Comparison of ENCODE assay signal across 8 cellular contexts in the genomic region with DNA sequence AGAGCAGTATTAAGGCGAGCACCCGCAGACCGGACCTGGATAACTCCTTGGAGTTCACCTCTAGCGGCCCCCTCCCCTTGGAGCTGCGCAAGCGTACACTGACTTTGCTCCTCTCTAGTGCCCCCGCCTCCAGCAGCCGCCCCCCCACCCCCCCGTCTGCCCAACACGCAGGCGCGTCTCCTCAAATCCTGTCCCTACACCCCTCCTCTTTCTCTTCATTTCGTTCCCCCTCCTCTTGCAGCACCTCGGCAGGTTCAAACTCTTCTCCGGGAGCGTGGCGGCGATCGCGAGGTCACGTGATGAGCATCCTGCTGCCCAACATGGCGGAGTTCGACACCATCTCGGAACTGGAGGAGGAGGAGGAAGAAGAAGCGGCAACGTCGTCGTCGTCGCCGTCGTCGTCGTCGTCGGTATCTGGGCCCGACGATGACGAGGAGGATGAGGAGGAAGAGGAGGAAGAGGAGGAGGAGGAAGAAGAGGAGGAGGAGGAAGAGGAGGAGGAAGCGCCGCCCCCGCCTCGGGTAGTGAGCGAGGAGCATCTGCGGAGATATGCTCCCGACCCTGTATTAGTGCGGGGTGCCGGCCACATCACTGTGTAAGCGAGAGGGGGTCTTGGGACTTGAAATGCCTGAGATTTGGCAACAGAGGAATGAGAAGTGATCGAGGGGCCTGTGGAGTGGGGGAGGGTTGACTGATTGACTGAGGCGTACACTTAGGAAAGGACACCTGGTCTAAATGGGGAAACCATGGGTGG. TPM values are rescaled to one million over a fixed set of nuclear protein-coding genes. Genes with fewer than 3 reads are reported as not detected.
DNase-seq lines count a peak whose midpoint lies in the region; TF ChIP-seq lines count a peak whose summit lies in the region.

Gene CHIC1 (plus strand): TSS at position 212 of the 754 bp plus-strand sequence. CDS start 88 bp downstream, at position 300.

- in situ Hi-C loops in HAP-1 (cut with MboI; ENCODE audit: low sequenced_read_pairs): no loop called here

- H3K4me1 Mint-ChIP-seq in T-helper 1 cell treated with Interleukin-12 subunit alpha and Interleukin-12 subunit beta and Interleukin-4 antibody, amounts not matched to agents 30 μg/mL and 1 μg/mL, for 36 hours (ENCODE audit: low read depth): peaks cover 7% of the 10 kb centered on the region

- H3K36me3 ChIP-seq in HAP-1 (replicated peaks): peaks cover 3% of the 10 kb centered on the region; the same call in 1 of the 2 replicates
- no peaks in the 10 kb centered on the region for H3K36me3 ChIP-seq in ascending aorta
- no peaks in the 10 kb centered on the region for H3K36me3 ChIP-seq in vagina

- TF ChIP-seq CTCF in ascending aorta (IDR thresholded peaks at IDR 0.05) (no peak), vagina (IDR thresholded peaks at IDR 0.05) (no peak)

- H3K27ac ChIP-seq in ascending aorta: peak within 1 kb of the TSS; percentile 84 to 91
- peak within 1 kb of the TSS; percentile 83 for H3K27ac ChIP-seq in vagina

- H3K27me3 Mint-ChIP-seq in T-helper 1 cell treated with Interleukin-12 subunit alpha and Interleukin-12 subunit beta and Interleukin-4 antibody, amounts not matched to agents 30 μg/mL and 1 μg/mL, for 36 hours (ENCODE audit: low read depth): no peaks in the 10 kb centered on the region

- no peaks in the 10 kb centered on the region for H3K9me3 ChIP-seq in HAP-1
- H3K9me3 ChIP-seq in ascending aorta: no peaks in the 10 kb centered on the region
- no peaks in the 10 kb centered on the region for H3K9me3 ChIP-seq in vagina

- H3K36me3 Mint-ChIP-seq in T-helper 1 cell treated with Interleukin-12 subunit alpha and Interleukin-12 subunit beta and Interleukin-4 antibody, amounts not matched to agents 30 μg/mL and 1 μg/mL, for 36 hours (ENCODE audit: low read depth): no peaks in the 10 kb centered on the region

- DNase-seq in ELR (ENCODE audit: low read depth): peak; percentile 70
- peak; percentile 92 to 93 for DNase-seq in HAP-1 (ENCODE audit: low spot score in 2 of 2)
- peak; percentile 76 for DNase-seq in NCI-H1105 (lab: John Stamatoyannopoulos, UW)
- peak; percentile 9 to 77 for DNase-seq in ascending aorta (ENCODE audit: low spot score in 2 of 2)
- DNase-seq in hepatic stellate cell (ENCODE audit: low spot score): peak; percentile 47
- peak; percentile 45 for DNase-seq in renal cortical epithelial cell (ENCODE audit: low read depth)
- DNase-seq in vagina (ENCODE audit: extremely low spot score in 2 of 2): no peak

- TF ChIP-seq POLR2A in vagina (IDR thresholded peaks at IDR 0.05): no peak

- intact Hi-C loops in ascending aorta (cut with DNase I): loop anchor here (5.0 to 10.0 kb wide), 3 partner anchors 348 to 862 kb away; partner anchors contain the start of genes NAP1L2 and SLC16A2
- intact Hi-C loops in vagina (cut with DNase I): no loop called here

- H3K27me3 ChIP-seq in HAP-1 (ENCODE audit: low read depth) (no peaks in the 10 kb centered on the region), ascending aorta (no peaks in the 10 kb centered on the region), vagina (no peaks in the 10 kb centered on the region)

- H3K4me3 Mint-ChIP-seq in T-helper 1 cell treated with Interleukin-12 subunit alpha and Interleukin-12 subunit beta and Interleukin-4 antibody, amounts not matched to agents 30 μg/mL and 1 μg/mL, for 36 hours: peak within 1 kb of the TSS; percentile 97

- peak within 1 kb of the TSS; percentile 79 for H3K4me3 ChIP-seq in HAP-1
- H3K4me3 ChIP-seq in ascending aorta: peak within 1 kb of the TSS; percentile 51 to 71
- peak within 1 kb of the TSS; percentile 46 to 54 for H3K4me3 ChIP-seq in vagina

- H3K4me1 ChIP-seq in HAP-1 (peaks cover 16% of the 10 kb centered on the region), ascending aorta (no peaks in the 10 kb centered on the region), vagina (no peaks in the 10 kb centered on the region)

- H3K27ac Mint-ChIP-seq in T-helper 1 cell treated with Interleukin-12 subunit alpha and Interleukin-12 subunit beta and Interleukin-4 antibody, amounts not matched to agents 30 μg/mL and 1 μg/mL, for 36 hours: peak within 1 kb of the TSS; percentile 98

- H3K9me3 Mint-ChIP-seq in T-helper 1 cell treated with Interleukin-12 subunit alpha and Interleukin-12 subunit beta and Interleukin-4 antibody, amounts not matched to agents 30 μg/mL and 1 μg/mL, for 36 hours: no peaks in the 10 kb centered on the region

RNA-seq across cellular contexts. Expression of gene CHIC1, which starts in this region (rescaled TPM):
- total RNA-seq in ascending aorta (3.7 TPM), renal cortical epithelial cell (9.6 and 20.2 TPM in 2 replicates), vagina (9.1 TPM)

Comparison
In these comparisons a context has a peak if more than half of its experiments do, and no peak if none do; other contexts are left out.
1. DNase-seq: peak in ELR (single experiment), HAP-1 (2 of 2), NCI-H1105 (single experiment), ascending aorta (2 of 2), hepatic stellate cell (single experiment) and renal cortical epithelial cell (single experiment); none in vagina (0 of 2).
2. Peak in every context shown above with its lines, with median percentiles within 50 percentile points of each other: H3K4me3 ChIP-seq.